13 cellular contexts compared by ENCODE assay signal in genomic region chr5:138305797-138306196, GRCh38. TPM values are rescaled to one million over a fixed set of nuclear protein-coding genes. Genes with fewer than 3 reads are reported as not detected.
A peak's percentile ranks its signal among the peaks of the same experiment; 100 is the strongest.
DNase-seq lines count a peak whose midpoint lies in the region; ATAC-seq, FAIRE-seq and TF ChIP-seq lines count a peak whose summit lies in the region.
"Had no signal": no experiment of that assay in that cellular context is flagged by ENCODE, and none has a peak within 500 bp of the region (broad histone marks: within the 10 kb centered on the region; RNA-seq: fewer than 3 reads in every experiment).

No MANE protein-coding gene starts in this region.

- 0% methylated on average over 1 of the region's 1 CpG for WGBS in mammary epithelial cell (ENCODE audit: low coverage, missing lambda C conversion rate)

- CTCF ChIA-PET in mammary epithelial cell (lab: Charles Lee; ENCODE audit: low non-redundant PET), result interaction anchor here (0.6 to 0.7 kb wide), 2 partner anchors 139 to 212 kb away, joined by 3 to 5 read pairs; no protein-coding TSS in a partner anchor
- CTCF ChIA-PET in activated CD4-positive, alpha-beta memory T cell treated with anti-CD3 and anti-CD28 coated beads for 36 hours (lab: Charles Lee), result interaction anchor here (0.6 kb wide), 1 partner anchor 46 kb away, joined by 3 read pairs; no protein-coding TSS in a partner anchor

- H3K9ac ChIP-seq in mammary epithelial cell (ENCODE audit: insufficient read depth, low read length), result no peak overlapping the region

- no peak for TF ChIP-seq POLR2A in gastrocnemius medialis (IDR thresholded peaks at IDR 0.05)

- dilution Hi-C loops in mammary epithelial cell (cut with HindIII; ENCODE audit: low sequenced_read_pairs), result no loop called here

- in situ Hi-C loops in mammary epithelial cell (cut with MboI; ENCODE audit: low sequenced_read_pairs in 2 of 2), result no loop called here
- in situ Hi-C loops in gastrocnemius medialis (cut with MboI; ENCODE audit: low sequenced_read_pairs in 4 of 4), result loop anchor here in 1 of 4 donors (25.0 kb wide), 1 partner anchor 107 kb away; no protein-coding TSS in a partner anchor

- DNase-seq in HTR-8/SVneo (ENCODE audit: insufficient read length, low spot score) (no peak), NCI-H2196 (lab: John Stamatoyannopoulos, UW; ENCODE audit: unreplicated experiment) (peak; percentile 78), mammary epithelial cell (peak; percentile 57), gastrocnemius medialis (peak; percentile 90 to 91)
- DNase-seq in activated CD4-positive, alpha-beta memory T cell treated with anti-CD3 and anti-CD28 coated beads for 36 hours, result no peak
- DNase-seq: activated effector memory CD4-positive, alpha-beta T cell treated with anti-CD3 and anti-CD28 coated beads, Interleukin-2, amount 50 U/mL, for 16 hours; DND-41; trophoblast cell had no signal

- peak in 1 of 2 donors; percentile 49 for TF ChIP-seq CTCF in mammary epithelial cell (conservative IDR thresholded peaks at IDR 0.05 in 1 of 2, IDR thresholded peaks at IDR 0.05 in 1 of 2; ENCODE audit: extremely low read depth in 1 of 2, insufficient read depth in 1 of 2, low read depth in 1 of 2, low read length in 2 of 2)
- TF ChIP-seq CTCF in gastrocnemius medialis (IDR thresholded peaks at IDR 0.05 in 4 of 5, conservative IDR thresholded peaks at IDR 0.05 in 1 of 5), result peak in 3 of 5 experiments; percentile 19 to 45 (median 21)

- intact Hi-C loops in mammary epithelial cell (cut with micrococcal nuclease) (loop anchor here (2.0 kb wide), 1 partner anchor 105 kb away; no protein-coding TSS in a partner anchor), gastrocnemius medialis (cut with DNase I; ENCODE audit: low total_unique reads) (loop anchor here (1.0 kb wide), 1 partner anchor 106 kb away; no protein-coding TSS in a partner anchor)
- intact Hi-C loops in activated CD4-positive, alpha-beta memory T cell treated with anti-CD3 and anti-CD28 coated beads for 36 hours (cut with micrococcal nuclease), result no loop called here

- H2AFZ ChIP-seq in mammary epithelial cell (ENCODE audit: low read depth, low read length), result peak overlapping the region; percentile 5

- H3K4me1 ChIP-seq in mammary epithelial cell (ENCODE audit: insufficient read depth, low read length), result peaks cover 6% of the 10 kb centered on the region
- H3K4me1 ChIP-seq in gastrocnemius medialis, result peaks cover 7 to 8% of the 10 kb centered on the region in 2 donors

- H3K36me3 Mint-ChIP-seq in activated CD4-positive, alpha-beta memory T cell treated with anti-CD3 and anti-CD28 coated beads for 36 hours, result no peaks in the 10 kb centered on the region

- H3K4me2 ChIP-seq in mammary epithelial cell (ENCODE audit: insufficient read depth, low read depth, low read length), result no peak overlapping the region

- no TSS peak for BruUV-seq in mammary epithelial cell (replicated peaks; lab: Mats Ljungman, UMichigan)

- H3K36me3 ChIP-seq in mammary epithelial cell (ENCODE audit: insufficient read depth, low read length) (no peaks in the 10 kb centered on the region), gastrocnemius medialis (no peaks in the 10 kb centered on the region)

- no peaks in the 10 kb centered on the region for H3K9me3 Mint-ChIP-seq in activated CD4-positive, alpha-beta memory T cell treated with anti-CD3 and anti-CD28 coated beads for 36 hours

- H3K4me3 Mint-ChIP-seq in activated CD4-positive, alpha-beta memory T cell treated with anti-CD3 and anti-CD28 coated beads for 36 hours, result no peak overlapping the region

- no peaks in the 10 kb centered on the region for H4K20me1 ChIP-seq in mammary epithelial cell (ENCODE audit: insufficient read depth, low read length)

- no peaks in the 10 kb centered on the region for H3K4me1 Mint-ChIP-seq in activated CD4-positive, alpha-beta memory T cell treated with anti-CD3 and anti-CD28 coated beads for 36 hours (ENCODE audit: low read depth)

- no peak overlapping the region for H3K27ac ChIP-seq in mammary epithelial cell (ENCODE audit: insufficient read depth, low read depth, low read length)
- H3K27ac ChIP-seq in gastrocnemius medialis, result peak overlapping the region; percentile 55 to 77 (median 60)

- H3K4me3 ChIP-seq in mammary epithelial cell (replicated peaks in 1 of 3; ENCODE audit: insufficient read depth in 1 of 3, low read depth in 2 of 3, low read length in 3 of 3) (no peak overlapping the region), gastrocnemius medialis (no peak overlapping the region)
- H3K4me3 ChIP-seq: lung had no signal

- peak; percentile 36 for FAIRE-seq in HTR-8/SVneo (lab: Jason Lieb, UNC)
- FAIRE-seq: RCC 7860 had no signal

- H3K9me3 ChIP-seq in mammary epithelial cell (replicated peaks; ENCODE audit: insufficient read depth, low read length) (no peaks in the 10 kb centered on the region), gastrocnemius medialis (no peaks in the 10 kb centered on the region)

- no peaks in the 10 kb centered on the region for H3K79me2 ChIP-seq in mammary epithelial cell (ENCODE audit: insufficient read depth, low read length)

- no peak overlapping the region for H3K27ac Mint-ChIP-seq in activated CD4-positive, alpha-beta memory T cell treated with anti-CD3 and anti-CD28 coated beads for 36 hours

- ATAC-seq in gastrocnemius medialis, result peak; percentile 99 to 100
- no peak for ATAC-seq in HG02642 (IDR thresholded peaks at IDR 0.05; ENCODE audit: poor library complexity, unreplicated experiment)
- no peak for ATAC-seq in HG02571 (IDR thresholded peaks at IDR 0.05; ENCODE audit: unreplicated experiment)

- H3K27me3 ChIP-seq in mammary epithelial cell (ENCODE audit: insufficient read depth, low read length) (no peaks in the 10 kb centered on the region), gastrocnemius medialis (no peaks in the 10 kb centered on the region)

- POLR2A ChIA-PET in activated CD4-positive, alpha-beta memory T cell treated with anti-CD3 and anti-CD28 coated beads for 36 hours (lab: Charles Lee), result no interaction called here

- H3K27me3 Mint-ChIP-seq in activated CD4-positive, alpha-beta memory T cell treated with anti-CD3 and anti-CD28 coated beads for 36 hours, result no peaks in the 10 kb centered on the region

RNA-seq across cellular contexts. Expression of gene CDC25C, which starts 25.8 kb away (rescaled TPM):
- 1 to 10 TPM in 1 of 2 donors, under 1 TPM in 1; 0.67 to 5.8 TPM for total RNA-seq in mammary epithelial cell
- polyA plus RNA-seq in mammary epithelial cell, result 7.6 TPM
- polyA minus RNA-seq in mammary epithelial cell, result 14.1 TPM
- total RNA-seq in gastrocnemius medialis, result not detected
- 10 to 100 TPM; 19.1 to 19.2 TPM for total RNA-seq in activated CD4-positive, alpha-beta memory T cell treated with anti-CD3 and anti-CD28 coated beads for 36 hours

RNA-seq across cellular contexts. Expression of gene GFRA3, which starts 31.4 kb away (rescaled TPM):
- total RNA-seq in mammary epithelial cell, result not detected
- not detected for polyA plus RNA-seq in mammary epithelial cell
- polyA minus RNA-seq in mammary epithelial cell, result not detected
- total RNA-seq in gastrocnemius medialis, result under 1 TPM in 1 of 4 donors, not detected in 3; 0.42 TPM
- under 1 TPM in 1 of 2 experiments, not detected in 1; 0.12 TPM for total RNA-seq in activated CD4-positive, alpha-beta memory T cell treated with anti-CD3 and anti-CD28 coated beads for 36 hours
- total RNA-seq: pulmonary artery endothelial cell had no signal

RNA-seq across cellular contexts. Expression of gene FAM53C, which starts 32.3 kb away (rescaled TPM):
- total RNA-seq in mammary epithelial cell (10 to 100 TPM; 29.6 to 40.2 TPM), gastrocnemius medialis (10 to 100 TPM; 35.7 to 74.7 (median 41.0) TPM)
- 22.4 TPM for polyA plus RNA-seq in mammary epithelial cell
- polyA minus RNA-seq in mammary epithelial cell, result 26.7 TPM
- total RNA-seq in activated CD4-positive, alpha-beta memory T cell treated with anti-CD3 and anti-CD28 coated beads for 36 hours, result 10 to 100 TPM; 17.2 to 19.2 TPM

RNA-seq across cellular contexts. Expression of gene KDM3B, which starts 46.7 kb away (rescaled TPM):
- 10 to 100 TPM; 35.6 to 42.7 TPM for total RNA-seq in mammary epithelial cell
- 18.6 TPM for polyA plus RNA-seq in mammary epithelial cell
- 68.3 TPM for polyA minus RNA-seq in mammary epithelial cell
- total RNA-seq in gastrocnemius medialis, result 100 to 1,000 TPM in 1 of 4 donors, 10 to 100 TPM in 3; 49.4 to 100 (median 74.2) TPM
- total RNA-seq in activated CD4-positive, alpha-beta memory T cell treated with anti-CD3 and anti-CD28 coated beads for 36 hours, result 10 to 100 TPM; 38.6 to 39.6 TPM

Comparison
In these comparisons a context has a peak if more than half of its experiments do, and no peak if none do; other contexts are left out.
1. DNase-seq: peak in NCI-H2196 (single experiment), mammary epithelial cell (single experiment) and gastrocnemius medialis (2 of 2); none in HTR-8/SVneo (single experiment) and activated CD4-positive, alpha-beta memory T cell treated with anti-CD3 and anti-CD28 coated beads for 36 hours (single experiment).
2. ATAC-seq: peak in gastrocnemius medialis (2 of 2); none in HG02642 (single experiment) and HG02571 (single experiment).